ENCODE assay signal across 26 cellular contexts in the genomic region with DNA sequence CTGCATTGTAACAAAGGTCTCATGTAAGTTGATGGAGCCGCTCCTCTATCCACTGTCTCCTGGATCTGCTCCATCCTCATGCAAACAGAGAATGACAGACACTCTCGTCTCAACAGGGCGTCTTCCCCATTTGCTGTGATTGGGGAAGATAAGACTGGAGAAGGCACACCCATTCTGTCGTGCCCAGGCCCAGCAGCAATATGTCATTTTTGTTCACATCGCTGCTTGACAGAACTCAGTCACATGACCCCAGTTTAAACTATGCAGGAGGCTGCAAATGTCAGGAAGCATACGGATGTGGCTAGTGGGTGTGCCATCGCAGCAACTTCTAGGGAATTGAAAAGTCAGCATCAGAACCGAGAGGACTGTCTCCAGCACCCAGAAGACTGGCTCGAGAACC.
"Had no signal": no experiment of that assay in that cellular context is flagged by ENCODE, and none has a peak within 500 bp of the region (broad histone marks: within the 10 kb centered on the region; RNA-seq: fewer than 3 reads in every experiment).

No MANE protein-coding gene starts in this region.

- FAIRE-seq: colon, islet of Langerhans, small intestine had no signal

- H3K27me3 Mint-ChIP-seq: naive thymus-derived CD4-positive, alpha-beta T cell; stimulated activated naive B cell treated with anti-CD40 and anti-IgM and Interleukin-4, amounts not matched to agents 10 μg/mL and 1 μg/mL and 100 μg/mL, for 72 hours; stimulated activated naive CD8-positive, alpha-beta T cell treated with anti-CD3 and anti-CD28 coated beads, Interleukin-15, Interleukin-2, amounts not matched to agents 100 ng/mL and 50 ng/mL, for 24 hours had no signal

- DNase-seq: effector CD8-positive, alpha-beta T cell; endodermal cell; foreskin fibroblast; gastrocnemius medialis; heart left ventricle; left cardiac atrium; left lung; mesendoderm; midbrain; naive thymus-derived CD4-positive, alpha-beta T cell; occipital lobe; ovary; right lobe of liver; small intestine; stimulated activated CD4-positive, alpha-beta T cell treated with anti-CD3 and anti-CD28 coated beads, Interleukin-15, amount 100 ng/mL, for 24 hours; stimulated activated CD4-positive, alpha-beta T cell treated with anti-CD3 and anti-CD28 coated beads, Interleukin-2, amount 100 ng/mL, for 48 hours; stimulated activated naive B cell treated with anti-CD40 and anti-IgM and Interleukin-4, amounts not matched to agents 10 μg/mL and 1 μg/mL and 100 μg/mL, for 72 hours; upper lobe of right lung; uterus had no signal

- H3K36me3 ChIP-seq: gastrocnemius medialis, heart left ventricle, left lung, ovary, right lobe of liver, thoracic aorta, tibial nerve, upper lobe of right lung, uterus had no signal

- H3K4me1 Mint-ChIP-seq: naive thymus-derived CD4-positive, alpha-beta T cell; stimulated activated naive B cell treated with anti-CD40 and anti-IgM and Interleukin-4, amounts not matched to agents 10 μg/mL and 1 μg/mL and 100 μg/mL, for 72 hours had no signal

- H3K27ac Mint-ChIP-seq: endodermal cell; naive thymus-derived CD4-positive, alpha-beta T cell; nephron; stimulated activated naive B cell treated with anti-CD40 and anti-IgM and Interleukin-4, amounts not matched to agents 10 μg/mL and 1 μg/mL and 100 μg/mL, for 72 hours; stimulated activated naive CD8-positive, alpha-beta T cell treated with anti-CD3 and anti-CD28 coated beads, Interleukin-15, Interleukin-2, amounts not matched to agents 100 ng/mL and 50 ng/mL, for 24 hours had no signal

- H3K4me3 ChIP-seq: gastrocnemius medialis, heart left ventricle, hepatocyte, left lung, ovary, right lobe of liver, thoracic aorta, tibial nerve, upper lobe of right lung, uterus had no signal

- H3K27me3 ChIP-seq: gastrocnemius medialis, heart left ventricle, hepatocyte, left lung, ovary, right lobe of liver, tibial nerve, upper lobe of right lung, uterus had no signal

- H3K4me3 Mint-ChIP-seq: endodermal cell; naive thymus-derived CD4-positive, alpha-beta T cell; nephron; stimulated activated naive B cell treated with anti-CD40 and anti-IgM and Interleukin-4, amounts not matched to agents 10 μg/mL and 1 μg/mL and 100 μg/mL, for 72 hours; stimulated activated naive CD8-positive, alpha-beta T cell treated with anti-CD3 and anti-CD28 coated beads, Interleukin-15, Interleukin-2, amounts not matched to agents 100 ng/mL and 50 ng/mL, for 24 hours had no signal
